In the genomic region with DNA sequence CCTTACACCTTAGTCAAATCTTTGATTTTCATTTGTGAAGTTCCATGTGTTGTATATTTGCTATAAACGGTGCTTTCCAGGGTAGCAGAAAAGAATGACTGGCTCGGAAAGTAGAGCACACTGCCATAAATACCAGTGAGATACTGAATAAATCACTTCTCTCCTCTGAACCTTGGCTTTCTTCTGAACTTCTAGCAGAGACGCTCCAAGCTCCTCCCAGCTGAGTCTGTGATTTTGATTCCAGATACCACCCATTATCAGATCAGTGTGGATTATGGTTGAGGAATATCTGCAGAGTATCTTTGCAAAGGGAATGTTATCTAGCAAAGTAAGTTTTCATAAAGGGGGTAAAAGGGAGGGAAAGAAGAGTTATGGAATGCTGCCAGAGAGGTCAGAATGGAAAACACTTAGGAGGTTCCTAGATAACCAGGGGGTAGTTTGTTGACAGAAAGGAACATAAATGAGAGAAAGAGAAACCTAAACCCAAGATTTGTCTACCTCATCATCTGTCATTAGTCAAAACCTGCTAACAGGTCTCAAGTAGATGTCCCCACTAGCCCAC, we compare ENCODE assay signal across 16 cellular contexts.
"Had no signal": no experiment of that assay in that cellular context is flagged by ENCODE, and none has a peak within 500 bp of the region (broad histone marks: within the 10 kb centered on the region; RNA-seq: fewer than 3 reads in every experiment).

No MANE protein-coding gene starts in this region.

- H3K36me3 Mint-ChIP-seq: activated naive CD8-positive, alpha-beta T cell treated with anti-CD3 and anti-CD28 coated beads for 36 hours; natural killer cell treated with Interleukin-12 subunit alpha and Interleukin-12 subunit beta and Interleukin-15 and Interleukin-18, amount 100 ng/mL, for 72 hours; stimulated activated effector memory CD8-positive, alpha-beta T cell treated with anti-CD3 and anti-CD28 coated beads, Interleukin-12 subunit alpha, Interleukin-12 subunit beta, amount 100 ng/mL, for 72 hours had no signal

- H3K9me3 Mint-ChIP-seq: activated CD8-positive, alpha-beta T cell treated with anti-CD3 and anti-CD28 coated beads for 36 hours; activated naive CD8-positive, alpha-beta T cell treated with anti-CD3 and anti-CD28 coated beads for 36 hours; stimulated activated effector memory CD8-positive, alpha-beta T cell treated with anti-CD3 and anti-CD28 coated beads, Interleukin-12 subunit alpha, Interleukin-12 subunit beta, amount 100 ng/mL, for 72 hours had no signal

- H3K4me1 Mint-ChIP-seq: activated naive CD8-positive, alpha-beta T cell treated with anti-CD3 and anti-CD28 coated beads for 36 hours; stimulated activated effector memory CD8-positive, alpha-beta T cell treated with anti-CD3 and anti-CD28 coated beads, Interleukin-12 subunit alpha, Interleukin-12 subunit beta, amount 100 ng/mL, for 72 hours had no signal

- H3K4me3 Mint-ChIP-seq: activated CD8-positive, alpha-beta T cell treated with anti-CD3 and anti-CD28 coated beads for 36 hours; activated naive CD8-positive, alpha-beta T cell treated with anti-CD3 and anti-CD28 coated beads for 36 hours; activated T-cell treated with anti-CD3 and anti-CD28 coated beads, Interleukin-2, amount 50 U/mL, for 72 hours; natural killer cell treated with Interleukin-12 subunit alpha and Interleukin-12 subunit beta and Interleukin-15 and Interleukin-18, amount 100 ng/mL, for 72 hours; stimulated activated effector memory CD8-positive, alpha-beta T cell treated with anti-CD3 and anti-CD28 coated beads, Interleukin-12 subunit alpha, Interleukin-12 subunit beta, amount 100 ng/mL, for 72 hours; type B pancreatic cell had no signal

- H3K27ac ChIP-seq: cardiac muscle cell, ovary, VCaP had no signal

- H3K36me3 ChIP-seq: cardiac muscle cell, ovary had no signal

- H3K9me3 ChIP-seq: ovary had no signal

- H3K4me3 ChIP-seq: cardiac muscle cell, ovary had no signal

- H3K27ac Mint-ChIP-seq: activated CD8-positive, alpha-beta T cell treated with anti-CD3 and anti-CD28 coated beads for 36 hours; activated naive CD8-positive, alpha-beta T cell treated with anti-CD3 and anti-CD28 coated beads for 36 hours; activated T-cell treated with anti-CD3 and anti-CD28 coated beads, Interleukin-2, amount 50 U/mL, for 72 hours; natural killer cell treated with Interleukin-12 subunit alpha and Interleukin-12 subunit beta and Interleukin-15 and Interleukin-18, amount 100 ng/mL, for 72 hours; stimulated activated effector memory CD8-positive, alpha-beta T cell treated with anti-CD3 and anti-CD28 coated beads, Interleukin-12 subunit alpha, Interleukin-12 subunit beta, amount 100 ng/mL, for 72 hours; type B pancreatic cell had no signal

- ATAC-seq: activated CD8-positive, alpha-beta T cell treated with anti-CD3 and anti-CD28 coated beads for 36 hours; activated T-cell treated with anti-CD3 and anti-CD28 coated beads, Interleukin-2, amount 50 U/mL, for 72 hours; natural killer cell treated with Interleukin-12 subunit alpha and Interleukin-12 subunit beta and Interleukin-15 and Interleukin-18, amount 100 ng/mL, for 72 hours had no signal

- H3K27me3 ChIP-seq: cardiac muscle cell, ovary had no signal

- H3K27me3 Mint-ChIP-seq: type B pancreatic cell had no signal

- DNase-seq: activated CD4-positive, alpha-beta T cell treated with anti-CD3 and anti-CD28 coated beads for 4 hours; activated CD8-positive, alpha-beta memory T cell treated with anti-CD3 and anti-CD28 coated beads, Interleukin-2, amount 50 U/mL, for 4 hours; activated CD8-positive, alpha-beta T cell treated with anti-CD3 and anti-CD28 coated beads for 36 hours; activated gamma-delta T cell treated with Interleukin-2 at 50 U/mL for 16 hours; activated naive CD8-positive, alpha-beta T cell treated with anti-CD3 and anti-CD28 coated beads for 36 hours; activated T-cell treated with anti-CD3 and anti-CD28 coated beads, Interleukin-2, amount 50 U/mL, for 72 hours; anterior cingulate cortex; cortex of kidney; effector memory CD4-positive, alpha-beta T cell; ovary; T-helper 1 cell had no signal
